In the genomic region with DNA sequence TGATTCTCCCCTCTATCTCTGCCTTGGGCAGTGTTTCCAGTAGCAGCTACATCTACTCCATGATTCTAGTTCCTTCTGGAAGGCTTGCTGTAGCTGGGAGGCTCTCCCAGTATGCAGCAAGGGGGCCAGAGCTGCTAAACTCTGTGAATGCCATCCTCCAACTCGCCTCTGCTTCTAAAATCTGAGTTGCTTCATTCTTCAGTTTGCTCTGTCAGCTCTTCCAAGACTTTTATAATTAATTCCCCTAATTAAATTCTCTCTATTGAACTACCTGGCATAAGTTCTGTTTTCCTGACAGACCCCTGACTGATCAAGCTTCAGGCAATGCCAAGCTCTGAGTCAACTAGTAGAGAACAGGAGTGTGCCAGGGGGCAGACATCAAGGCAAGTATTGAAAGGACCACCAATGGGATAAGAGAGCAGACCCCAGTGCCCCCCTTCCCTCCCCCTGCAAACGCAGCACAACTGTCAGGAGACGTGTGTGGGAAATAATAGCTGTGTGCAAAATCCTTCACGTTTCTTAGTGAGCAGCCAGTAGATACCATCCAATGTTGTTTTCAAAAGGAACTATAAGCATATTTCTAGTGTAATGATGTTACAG, we compare ENCODE assay signal across 23 cellular contexts.
DNase-seq lines count a peak whose midpoint lies in the region; ATAC-seq and TF ChIP-seq lines count a peak whose summit lies in the region.
"Had no signal": no experiment of that assay in that cellular context is flagged by ENCODE, and none has a peak within 500 bp of the region (broad histone marks: within the 10 kb centered on the region; RNA-seq: fewer than 3 reads in every experiment).

No MANE protein-coding gene starts in this region.

- peaks cover 0 to 4% of the 10 kb centered on the region in 2 donors for H3K9me3 Mint-ChIP-seq in activated T-cell treated with anti-CD3 and anti-CD28 coated beads, Interleukin-2, amount 50 U/mL, for 72 hours
- H3K9me3 Mint-ChIP-seq: H9, HFFc6 had no signal

- no peaks in the 10 kb centered on the region for H3K27me3 Mint-ChIP-seq in activated T-cell treated with anti-CD3 and anti-CD28 coated beads, Interleukin-2, amount 50 U/mL, for 72 hours (ENCODE audit: low read depth)

- peak overlapping the region; percentile 14 for H3K27ac Mint-ChIP-seq in activated T-cell treated with anti-CD3 and anti-CD28 coated beads, Interleukin-2, amount 50 U/mL, for 72 hours
- H3K27ac Mint-ChIP-seq: H9, HFFc6 had no signal

- H3K36me3 Mint-ChIP-seq in activated T-cell treated with anti-CD3 and anti-CD28 coated beads, Interleukin-2, amount 50 U/mL, for 72 hours (ENCODE audit: insufficient read depth in 2 of 2), result peaks cover 4 to 7% of the 10 kb centered on the region in 2 donors

- no peak overlapping the region for H3K4me3 Mint-ChIP-seq in activated T-cell treated with anti-CD3 and anti-CD28 coated beads, Interleukin-2, amount 50 U/mL, for 72 hours
- H3K4me3 Mint-ChIP-seq: H9, HFFc6 had no signal

- intact Hi-C loops in left colon (cut with DNase I, micrococcal nuclease), result no loop called here

- H3K27ac ChIP-seq in caudate nucleus (ENCODE audit: low read depth, low read length), result peak overlapping the region; percentile 89
- H3K27ac ChIP-seq: C4-2B, GM23248, HL-60 had no signal

- in situ Hi-C loops in GM13977 (cut with MboI; ENCODE audit: low pct_unique_long_range_greater_than_20kb, low sequenced_read_pairs, unreplicated experiment), result no loop called here

- peaks cover 9% of the 10 kb centered on the region for H3K4me1 Mint-ChIP-seq in activated T-cell treated with anti-CD3 and anti-CD28 coated beads, Interleukin-2, amount 50 U/mL, for 72 hours (ENCODE audit: low read depth)

- no peak for ATAC-seq in activated T-cell treated with anti-CD3 and anti-CD28 coated beads, Interleukin-2, amount 50 U/mL, for 72 hours (replicated peaks in 1 of 2)
- no peak for ATAC-seq in left colon
- ATAC-seq: HepG2, K562 had no signal

- TF ChIP-seq CTCF in GM13977 (IDR thresholded peaks at IDR 0.05; ENCODE audit: extremely low read depth, insufficient read depth, missing control alignments), result no peak

- no peak for DNase-seq in activated T-cell treated with anti-CD3 and anti-CD28 coated beads, Interleukin-2, amount 50 U/mL, for 72 hours
- no peak for DNase-seq in activated T-cell treated with anti-CD3 and anti-CD28 coated beads, Interleukin-2, amount 50 U/mL, for 1 hour
- DNase-seq in caudate nucleus (lab: John Stamatoyannopoulos, UW) (peak in 10 of 61 donors; percentile 8 to 80 (median 32)), midbrain (lab: John Stamatoyannopoulos, UW) (peak; percentile 40), left colon (no peak), GM13977 (ENCODE audit: low spot score) (no peak), NCI-H446 (lab: John Stamatoyannopoulos, UW) (no peak)
- DNase-seq: AML-193, GM23248, H9, HFFc6, MG63, NCI-H1417, NCI-H1694 treated with DMSO at 0.1 percent for 48 hours, NCI-H2081 treated with DMSO at 0.1 percent for 48 hours, NCI-H2171 treated with DMSO at 0.1 percent for 48 hours, NCI-H526, OCI-M1, Right ventricle myocardium superior had no signal
